18 cellular contexts compared by ENCODE assay signal in genomic region chr2:165950438-165950837, GRCh38.
"Had no signal": no experiment of that assay in that cellular context is flagged by ENCODE, and none has a peak within 500 bp of the region (broad histone marks: within the 10 kb centered on the region; RNA-seq: fewer than 3 reads in every experiment).

No MANE protein-coding gene starts in this region.

- H3K27me3 Mint-ChIP-seq: naive thymus-derived CD4-positive, alpha-beta T cell had no signal

- ATAC-seq: naive thymus-derived CD4-positive, alpha-beta T cell had no signal

- H3K36me3 ChIP-seq: colonic mucosa, neutrophil, thyroid gland, uterus had no signal

- H3K27ac ChIP-seq: colonic mucosa, hepatocyte, neutrophil, sigmoid colon, skin epidermis, suprapubic skin, thyroid gland, upper lobe of left lung, uterus had no signal

- H3K4me1 ChIP-seq: uterus had no signal

- H3K9me3 Mint-ChIP-seq: endodermal cell; naive thymus-derived CD4-positive, alpha-beta T cell; nephron progenitor cell had no signal

- H3K4me2 ChIP-seq: hepatocyte had no signal

- H3K4me3 ChIP-seq: colonic mucosa, hepatocyte, sigmoid colon, skin epidermis, suprapubic skin, thyroid gland, upper lobe of left lung, uterus had no signal

- H3K27ac Mint-ChIP-seq: endodermal cell; naive thymus-derived CD4-positive, alpha-beta T cell; nephron progenitor cell had no signal

- H2AFZ ChIP-seq: hepatocyte had no signal

- H3K4me3 Mint-ChIP-seq: endodermal cell; naive thymus-derived CD4-positive, alpha-beta T cell; nephron progenitor cell had no signal

- DNase-seq: colonic mucosa; dermis blood vessel endothelial cell; endodermal cell; foreskin melanocyte; head of caudate nucleus; naive thymus-derived CD4-positive, alpha-beta T cell; nephron progenitor cell; posterior cingulate gyrus; sigmoid colon; stimulated activated CD4-positive, alpha-beta T cell treated with anti-CD3 and anti-CD28 coated beads, Interleukin-2, amount 100 ng/mL, for 48 hours; stimulated activated naive CD4-positive, alpha-beta T cell treated with Interleukin-2 at 50 U/mL for 16 hours; thyroid gland; uterus had no signal

- H3K27me3 ChIP-seq: colonic mucosa, hepatocyte, neutrophil, sigmoid colon, suprapubic skin, thyroid gland, upper lobe of left lung, uterus had no signal

- H3K9me3 ChIP-seq: colonic mucosa, neutrophil, sigmoid colon, suprapubic skin, thyroid gland, upper lobe of left lung, uterus had no signal
